ENCODE assay signal across 14 cellular contexts in genomic region chr2:105868060-105868459, GRCh38.
DNase-seq lines count a peak whose midpoint lies in the region; ATAC-seq and TF ChIP-seq lines count a peak whose summit lies in the region.
"Had no signal": no experiment of that assay in that cellular context is flagged by ENCODE, and none has a peak within 500 bp of the region (broad histone marks: within the 10 kb centered on the region; RNA-seq: fewer than 3 reads in every experiment).

No MANE protein-coding gene starts in this region.

- H3K4me3 ChIP-seq in fibroblast of mammary gland (ENCODE audit: control insufficient read depth, low read depth, low read length) = no peak overlapping the region
- H3K4me3 ChIP-seq: thoracic aorta had no signal

- no peak for ATAC-seq in GM18858 (IDR thresholded peaks at IDR 0.05; ENCODE audit: unreplicated experiment)
- ATAC-seq in GM18502 (IDR thresholded peaks at IDR 0.05; ENCODE audit: poor library complexity, unreplicated experiment) = no peak
- ATAC-seq in HG02623 (IDR thresholded peaks at IDR 0.05; ENCODE audit: unreplicated experiment) = no peak
- ATAC-seq: activated CD4-positive, CD25-positive, alpha-beta regulatory T cell treated with anti-CD3 and anti-CD28 coated beads, Interleukin-2, amount 50 U/mL, for 24 hours had no signal

- DNase-seq in GF-D8 (lab: John Stamatoyannopoulos, UW) (peak; percentile 77), MV-4-11 (lab: John Stamatoyannopoulos, UW) (peak; percentile 53), fibroblast of mammary gland (ENCODE audit: low read depth) (peak; percentile 46), renal cortical epithelial cell (ENCODE audit: low read depth) (peak; percentile 71), COR-L47 (lab: John Stamatoyannopoulos, UW) (no peak)
- DNase-seq: activated gamma-delta T cell treated with Interleukin-2 at 50 U/mL for 16 hours, left cardiac atrium, NCI-H1105, SHP77 had no signal

- no peak for TF ChIP-seq CTCF in fibroblast of mammary gland (conservative IDR thresholded peaks at IDR 0.05; ENCODE audit: control insufficient read depth, insufficient read depth, low read depth, low read length)
